ENCODE assay signal across 7 cellular contexts in genomic region chr5:43661102-43661501, GRCh38. TPM values are rescaled to one million over a fixed set of nuclear protein-coding genes. Genes with fewer than 3 reads are reported as not detected.
DNase-seq lines count a peak whose midpoint lies in the region; ATAC-seq and TF ChIP-seq lines count a peak whose summit lies in the region.

No MANE protein-coding gene starts in this region.

- H3K27me3 ChIP-seq in KMS-11 (ENCODE audit: insufficient read depth, low read depth) (no peaks in the 10 kb centered on the region), right lobe of liver (no peaks in the 10 kb centered on the region)

- peaks cover 5% of the 10 kb centered on the region for H3K9me3 Mint-ChIP-seq in activated naive CD4-positive, alpha-beta T cell treated with anti-CD3 and anti-CD28 coated beads, Interleukin-2, amount 10 ng/mL, durations not matched to agents 7 days and 5 days

- H3K4me3 ChIP-seq in KMS-11 (IDR thresholded peaks at IDR 0.05; ENCODE audit: insufficient read depth, low read depth, low read length) (no peak overlapping the region), right lobe of liver (no peak overlapping the region)

- DNase-seq in EH (ENCODE audit: low read depth) = peak; percentile 58
- peak; percentile 22 for DNase-seq in activated naive CD4-positive, alpha-beta T cell treated with anti-CD3 and anti-CD28 coated beads, Interleukin-2, amount 10 ng/mL, durations not matched to agents 7 days and 5 days
- no peak for DNase-seq in right lobe of liver
- no peak for DNase-seq in GM19240 (ENCODE audit: insufficient read length, low spot score)

- H3K4me3 Mint-ChIP-seq in activated naive CD4-positive, alpha-beta T cell treated with anti-CD3 and anti-CD28 coated beads, Interleukin-2, amount 10 ng/mL, durations not matched to agents 7 days and 5 days = no peak overlapping the region

- ATAC-seq in right lobe of liver (no peak), HG02981 (IDR thresholded peaks at IDR 0.05; ENCODE audit: unreplicated experiment) (no peak), HG02610 (IDR thresholded peaks at IDR 0.05; ENCODE audit: unreplicated experiment) (no peak)

- H2AFZ ChIP-seq in KMS-11 (ENCODE audit: low read depth) = no peak overlapping the region

- no peaks in the 10 kb centered on the region for H3K4me1 Mint-ChIP-seq in activated naive CD4-positive, alpha-beta T cell treated with anti-CD3 and anti-CD28 coated beads, Interleukin-2, amount 10 ng/mL, durations not matched to agents 7 days and 5 days

- TF ChIP-seq CTCF in KMS-11 (conservative IDR thresholded peaks at IDR 0.05; ENCODE audit: low read depth, low read length) = peak; percentile 69
- peak; percentile 37 to 57 (median 53) for TF ChIP-seq CTCF in right lobe of liver (IDR thresholded peaks at IDR 0.05)

- H3K36me3 Mint-ChIP-seq in activated naive CD4-positive, alpha-beta T cell treated with anti-CD3 and anti-CD28 coated beads, Interleukin-2, amount 10 ng/mL, durations not matched to agents 7 days and 5 days = peaks cover 62% of the 10 kb centered on the region

- CTCF ChIA-PET in activated naive CD4-positive, alpha-beta T cell treated with anti-CD3 and anti-CD28 coated beads, Interleukin-2, amount 10 ng/mL, durations not matched to agents 7 days and 5 days (lab: Charles Lee) = no interaction called here

- no peaks in the 10 kb centered on the region for H3K27me3 Mint-ChIP-seq in activated naive CD4-positive, alpha-beta T cell treated with anti-CD3 and anti-CD28 coated beads, Interleukin-2, amount 10 ng/mL, durations not matched to agents 7 days and 5 days

- no peak overlapping the region for H3K9ac ChIP-seq in KMS-11

- H3K9me3 ChIP-seq in right lobe of liver = no peaks in the 10 kb centered on the region

- no peaks in the 10 kb centered on the region for H3K79me2 ChIP-seq in KMS-11 (ENCODE audit: insufficient read depth, low read depth)

- H3K36me3 ChIP-seq in KMS-11 (ENCODE audit: insufficient read depth) = peaks cover 3% of the 10 kb centered on the region
- H3K36me3 ChIP-seq in right lobe of liver = peaks cover 0 to 39% (median 11%) of the 10 kb centered on the region in 4 donors

- no peak for TF ChIP-seq POLR2A in right lobe of liver (IDR thresholded peaks at IDR 0.05)

- intact Hi-C loops in right lobe of liver (cut with DNase I) = no loop called here

- 65% methylated on average over 2 of the region's 2 CpGs for WGBS in right lobe of liver (ENCODE audit: insufficient coverage, low coverage, low lambda C conversion rate, missing lambda C conversion rate)

- no peak overlapping the region for H3K4me2 ChIP-seq in KMS-11

- H3K4me1 ChIP-seq in KMS-11 (ENCODE audit: low read depth, poor library complexity, severe bottlenecking) (no peaks in the 10 kb centered on the region), right lobe of liver (no peaks in the 10 kb centered on the region)

- H4K20me1 ChIP-seq in KMS-11 (ENCODE audit: insufficient read depth) = no peaks in the 10 kb centered on the region

- H3K27ac Mint-ChIP-seq in activated naive CD4-positive, alpha-beta T cell treated with anti-CD3 and anti-CD28 coated beads, Interleukin-2, amount 10 ng/mL, durations not matched to agents 7 days and 5 days = no peak overlapping the region

- H3K27ac ChIP-seq in KMS-11 (no peak overlapping the region), right lobe of liver (no peak overlapping the region)

RNA-seq across cellular contexts. Expression of gene NNT, which starts 58.1 kb away (rescaled TPM):
- total RNA-seq in right lobe of liver = 100 to 1,000 TPM in 4 of 6 experiments, 10 to 100 TPM in 2; 81.3 to 250 (median 188) TPM

Comparison
In these comparisons a context has a peak if more than half of its experiments do, and no peak if none do; other contexts are left out.
1. DNase-seq: peak in EH (single experiment) and activated naive CD4-positive, alpha-beta T cell treated with anti-CD3 and anti-CD28 coated beads, Interleukin-2, amount 10 ng/mL, durations not matched to agents 7 days and 5 days (single experiment); none in right lobe of liver (0 of 3) and GM19240 (single experiment).